29 cellular contexts compared by ENCODE assay signal in genomic region chr6:144978208-144978607, GRCh38.
"Had no signal": no experiment of that assay in that cellular context is flagged by ENCODE, and none has a peak within 500 bp of the region (broad histone marks: within the 10 kb centered on the region; RNA-seq: fewer than 3 reads in every experiment).

No MANE protein-coding gene starts in this region.

- DNase-seq: activated CD4-positive, alpha-beta memory T cell treated with anti-CD3 and anti-CD28 coated beads for 36 hours; activated CD4-positive, alpha-beta T cell treated with anti-CD3 and anti-CD28 coated beads for 36 hours; activated CD4-positive, alpha-beta T cell treated with anti-CD3 and anti-CD28 coated beads, Interleukin-2, amount 10 ng/mL, durations not matched to agents 24 days and 14 days; activated CD4-positive, CD25-positive, alpha-beta regulatory T cell; activated CD4-positive, CD25-positive, alpha-beta regulatory T cell treated with anti-CD3 and anti-CD28 coated beads, Interleukin-2, amount 50 U/mL, for 72 hours; activated CD8-positive, alpha-beta memory T cell treated with anti-CD3 and anti-CD28 coated beads, Interleukin-2, amount 10 ng/mL, durations not matched to agents 7 days and 5 days; activated CD8-positive, alpha-beta memory T cell treated with anti-CD3 and anti-CD28 coated beads, Interleukin-2, amount 50 U/mL, for 4 hours; activated CD8-positive, alpha-beta T cell treated with anti-CD3 and anti-CD28 coated beads, Interleukin-2, amount 10 ng/mL, durations not matched to agents 7 days and 5 days; activated effector memory CD4-positive, alpha-beta T cell treated with anti-CD3 and anti-CD28 coated beads, Interleukin-2, amount 50 U/mL, for 16 hours; activated naive CD4-positive, alpha-beta T cell treated with anti-CD3 and anti-CD28 coated beads for 36 hours; activated naive CD8-positive, alpha-beta T cell treated with anti-CD3 and anti-CD28 coated beads for 36 hours; activated naive CD8-positive, alpha-beta T cell treated with anti-CD3 and anti-CD28 coated beads, Interleukin-2, amount 50 U/mL, for 24 hours; activated T-cell treated with anti-CD3 and anti-CD28 coated beads, Interleukin-2, amount 50 U/mL, for 1 hour; activated T-cell treated with anti-CD3 and anti-CD28 coated beads, Interleukin-2, amount 50 U/mL, for 48 hours; adrenal gland; amygdala; aorta; central memory CD4-positive, alpha-beta T cell; dorsolateral prefrontal cortex; effector memory CD8-positive, alpha-beta T cell; esophagus squamous epithelium; foreskin fibroblast; head of caudate nucleus; hippocampal formation; T-helper 2 cell had no signal

- ATAC-seq: activated CD4-positive, alpha-beta T cell treated with anti-CD3 and anti-CD28 coated beads for 36 hours; activated CD8-positive, alpha-beta memory T cell treated with anti-CD3 and anti-CD28 coated beads, Interleukin-2, amount 10 ng/mL, durations not matched to agents 7 days and 5 days; activated CD8-positive, alpha-beta T cell treated with anti-CD3 and anti-CD28 coated beads, Interleukin-2, amount 10 ng/mL, durations not matched to agents 7 days and 5 days; activated naive CD8-positive, alpha-beta T cell treated with anti-CD3 and anti-CD28 coated beads, Interleukin-2, amount 50 U/mL, for 24 hours; effector memory CD8-positive, alpha-beta T cell had no signal

- H3K4me3 ChIP-seq: adrenal gland, breast epithelium, cardiac muscle cell, coronary artery, dorsolateral prefrontal cortex, esophagus squamous epithelium had no signal

- H3K4me1 ChIP-seq: adrenal gland, breast epithelium had no signal

- H3K36me3 ChIP-seq: adrenal gland, breast epithelium, cardiac muscle cell, esophagus squamous epithelium had no signal

- H3K27me3 ChIP-seq: adrenal gland, breast epithelium, cardiac muscle cell, esophagus squamous epithelium had no signal

- H3K9me3 ChIP-seq: adrenal gland, breast epithelium, esophagus squamous epithelium had no signal

- H3K27ac ChIP-seq: adrenal gland, breast epithelium, coronary artery, dorsolateral prefrontal cortex, epithelial cell of prostate had no signal
